Comparison of ENCODE assay signal across 19 cellular contexts in the genomic region with DNA sequence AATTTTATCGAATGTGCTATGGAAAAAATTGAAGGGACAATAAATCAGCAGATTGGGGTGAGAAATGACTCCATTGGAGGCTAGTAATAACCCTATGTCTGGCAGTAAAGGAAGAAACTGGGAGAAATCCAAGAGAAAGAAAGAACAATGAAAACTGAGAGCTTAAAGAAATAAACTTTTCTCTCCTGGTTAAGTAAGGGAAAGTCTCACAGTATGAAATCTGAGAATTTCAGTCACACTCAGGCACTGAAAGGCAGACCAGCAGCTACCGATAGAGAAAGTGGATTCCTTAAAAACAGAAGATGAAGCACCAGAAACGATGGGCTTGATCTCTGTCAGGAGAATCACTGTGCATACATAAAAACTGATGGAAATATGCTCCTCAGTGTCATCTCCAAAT.
A peak's percentile ranks its signal among the peaks of the same experiment; 100 is the strongest.
DNase-seq lines count a peak whose midpoint lies in the region; ATAC-seq and TF ChIP-seq lines count a peak whose summit lies in the region.
"Had no signal": no experiment of that assay in that cellular context is flagged by ENCODE, and none has a peak within 500 bp of the region (broad histone marks: within the 10 kb centered on the region; RNA-seq: fewer than 3 reads in every experiment).

No MANE protein-coding gene starts in this region.

- no peaks in the 10 kb centered on the region for H3K79me2 ChIP-seq in GM23338 (replicated peaks; ENCODE audit: insufficient read depth)

- no peak overlapping the region for H3K4ac ChIP-seq in neuronal stem cell (ENCODE audit: low read length)

- no peaks in the 10 kb centered on the region for H3K79me1 ChIP-seq in neuronal stem cell (ENCODE audit: low read depth, low read length)

- no peak overlapping the region for H3K9ac ChIP-seq in neuronal stem cell (ENCODE audit: low read depth, low read length, poor library complexity)
- H3K9ac ChIP-seq: BLaER1 had no signal

- H3K4me3 Mint-ChIP-seq in GM23338 = no peak overlapping the region
- H3K4me3 Mint-ChIP-seq: B cell; CD4-positive, CD25-positive, alpha-beta regulatory T cell; CD8-positive, alpha-beta T cell had no signal

- H3K18ac ChIP-seq in neuronal stem cell (ENCODE audit: low read length) = no peak overlapping the region

- no peak overlapping the region for H3K4me2 ChIP-seq in GM23338
- no peak overlapping the region for H3K4me2 ChIP-seq in neuronal stem cell (ENCODE audit: insufficient read depth, low read length, poor library complexity, severe bottlenecking)
- H3K4me2 ChIP-seq: BLaER1 had no signal

- no peak overlapping the region for H4K91ac ChIP-seq in neuronal stem cell (ENCODE audit: low read depth, low read length, poor library complexity)

- H3K14ac ChIP-seq in neuronal stem cell (ENCODE audit: low read length) = no peak overlapping the region

- intact Hi-C loops in left ventricle myocardium inferior (cut with micrococcal nuclease) = no loop called here

- no peaks in the 10 kb centered on the region for H3F3A ChIP-seq in GM23338 (replicated peaks; ENCODE audit: low read depth)

- no peak overlapping the region for H2BK5ac ChIP-seq in neuronal stem cell (ENCODE audit: low read length)

- H3K27ac ChIP-seq in GM23338 (ENCODE audit: low read depth) (no peak overlapping the region), neuronal stem cell (replicated peaks; ENCODE audit: low read length) (no peak overlapping the region), left ventricle myocardium inferior (replicated peaks) (no peak overlapping the region)
- H3K27ac ChIP-seq: 22Rv1, BLaER1, C4-2B had no signal

- no peaks in the 10 kb centered on the region; the same call in 1 of the 2 replicates for H3K9me2 ChIP-seq in GM23338 (ENCODE audit: insufficient read depth)

- H3K27me3 ChIP-seq in GM23338 (ENCODE audit: insufficient read depth) (no peaks in the 10 kb centered on the region), neuronal stem cell (ENCODE audit: control insufficient read depth in 3 of 3, insufficient read depth in 3 of 3, low read depth in 1 of 3, low read length in 3 of 3) (no peaks in the 10 kb centered on the region), left ventricle myocardium inferior (ENCODE audit: low read depth) (no peaks in the 10 kb centered on the region)
- H3K27me3 ChIP-seq: BLaER1 had no signal

- H3K23ac ChIP-seq in neuronal stem cell (ENCODE audit: low read depth, low read length, poor library complexity) = no peak overlapping the region

- no peak overlapping the region for H2BK15ac ChIP-seq in neuronal stem cell (ENCODE audit: low read length)

- H3K27me3 Mint-ChIP-seq in GM23338 (ENCODE audit: insufficient read depth, low read depth, poor library complexity) = peaks cover 1% of the 10 kb centered on the region
- H3K27me3 Mint-ChIP-seq: CD4-positive, CD25-positive, alpha-beta regulatory T cell had no signal

- H2AK5ac ChIP-seq in neuronal stem cell (ENCODE audit: low read depth, low read length) = no peak overlapping the region

- H2BK120ac ChIP-seq in neuronal stem cell (ENCODE audit: low read depth, low read length) = no peak overlapping the region

- H3K4me1 Mint-ChIP-seq in GM23338 = no peaks in the 10 kb centered on the region; the same call in 2 of the 3 replicates
- H3K4me1 Mint-ChIP-seq: B cell; CD4-positive, CD25-positive, alpha-beta regulatory T cell had no signal

- H3K36me3 Mint-ChIP-seq in GM23338 (ENCODE audit: low read depth) = no peaks in the 10 kb centered on the region
- H3K36me3 Mint-ChIP-seq: CD4-positive, CD25-positive, alpha-beta regulatory T cell; CD8-positive, alpha-beta T cell had no signal

- H4K8ac ChIP-seq in neuronal stem cell (ENCODE audit: low read depth, low read length) = no peak overlapping the region

- H3K4me3 ChIP-seq in GM23338 (no peak overlapping the region), astrocyte of the spinal cord (ENCODE audit: low read depth, low read length) (no peak overlapping the region), neuronal stem cell (ENCODE audit: low read length in 2 of 2) (no peak overlapping the region), left ventricle myocardium inferior (no peak overlapping the region)
- H3K4me3 ChIP-seq: BLaER1 had no signal

- DNase-seq in GM23338 (ENCODE audit: low spot score) (no peak), astrocyte of the spinal cord (ENCODE audit: low read depth, low spot score) (peak; percentile 52), fibroblast of peridontal ligament (ENCODE audit: extremely low read depth) (peak; percentile 67), neuronal stem cell (ENCODE audit: low spot score) (no peak), left ventricle myocardium inferior (no peak), NCI-H2227 (lab: John Stamatoyannopoulos, UW; ENCODE audit: unreplicated experiment) (no peak)
- DNase-seq in stimulated activated CD4-positive, alpha-beta T cell treated with anti-CD3 and anti-CD28 coated beads, Interleukin-12 subunit alpha, Interleukin-12 subunit beta, amount 100 ng/mL, for 4 hours = no peak
- DNase-seq: Caco-2; CD4-positive, CD25-positive, alpha-beta regulatory T cell; CD8-positive, alpha-beta T cell; DMS153; DND-41; H7; HCEC 1CT had no signal

- H3K4me1 ChIP-seq in GM23338 (ENCODE audit: insufficient read depth) (peaks cover 12% of the 10 kb centered on the region), neuronal stem cell (ENCODE audit: control insufficient read depth in 2 of 2, insufficient read depth in 1 of 2, low read depth in 1 of 2, low read length in 2 of 2) (peaks cover 3 to 4% of the 10 kb centered on the region in 2 donors), left ventricle myocardium inferior (peaks cover 18% of the 10 kb centered on the region)
- H3K4me1 ChIP-seq: Caco-2 had no signal

- H3K9me3 ChIP-seq in neuronal stem cell (replicated peaks in 1 of 2; ENCODE audit: control insufficient read depth in 2 of 2, insufficient read depth in 1 of 2, low read depth in 1 of 2, low read length in 2 of 2) = peaks cover 0 to 8% of the 10 kb centered on the region in 2 donors
- no peaks in the 10 kb centered on the region for H3K9me3 ChIP-seq in left ventricle myocardium inferior (replicated peaks)
- H3K9me3 ChIP-seq: BLaER1, Caco-2 had no signal

- no peaks in the 10 kb centered on the region; the same call in 2 of the 3 replicates for H3K9me3 Mint-ChIP-seq in GM23338
- H3K9me3 Mint-ChIP-seq: CD8-positive, alpha-beta T cell had no signal

- in situ Hi-C loops in astrocyte of the spinal cord (cut with HindIII; ENCODE audit: low sequenced_read_pairs) = no loop called here

- no peaks in the 10 kb centered on the region for H4K20me1 ChIP-seq in GM23338 (replicated peaks; ENCODE audit: insufficient read depth)
- H4K20me1 ChIP-seq: BLaER1 had no signal

- no peak overlapping the region for H2BK12ac ChIP-seq in neuronal stem cell (ENCODE audit: low read length)

- no peak for TF ChIP-seq CTCF in GM23338 (conservative IDR thresholded peaks at IDR 0.05; ENCODE audit: low read depth in 2 of 2)
- no peak for TF ChIP-seq CTCF in astrocyte of the spinal cord (IDR thresholded peaks at IDR 0.05; ENCODE audit: low read depth, low read length)
- no peak for TF ChIP-seq CTCF in left ventricle myocardium inferior (IDR thresholded peaks at IDR 0.05; ENCODE audit: borderline replicate concordance)

- H2AFZ ChIP-seq in GM23338 (peak overlapping the region; percentile 7; the same call in 1 of the 2 replicates), neuronal stem cell (ENCODE audit: low read length) (peak overlapping the region; percentile 33)

- no CpG with 5 or more reads among the region's 3 CpGs for WGBS in neuronal stem cell (ENCODE audit: extremely low coverage in 2 of 2, insufficient read length in 2 of 2, insufficient replicate concordance in 1 of 2), 2 donors

- H3K36me3 ChIP-seq in GM23338 (ENCODE audit: insufficient read depth) (no peaks in the 10 kb centered on the region), neuronal stem cell (replicated peaks in 1 of 2; ENCODE audit: control insufficient read depth in 2 of 2, insufficient read depth in 2 of 2, low read length in 2 of 2) (no peaks in the 10 kb centered on the region), left ventricle myocardium inferior (no peaks in the 10 kb centered on the region)
- H3K36me3 ChIP-seq: BLaER1 had no signal

- no peak for ATAC-seq in GM23338
- no peak for ATAC-seq in HG03039 (IDR thresholded peaks at IDR 0.05; ENCODE audit: unreplicated experiment)
- ATAC-seq: CD8-positive, alpha-beta T cell had no signal

- no peak overlapping the region for H3K27ac Mint-ChIP-seq in GM23338
- H3K27ac Mint-ChIP-seq: B cell; CD4-positive, CD25-positive, alpha-beta regulatory T cell; CD8-positive, alpha-beta T cell had no signal

TF ChIP-seq in GM23338, 12 proteins besides CTCF, POLR2A, EP300 and RAD21 (continues in another document):
- TF ChIP-seq ZNF331 (CRISPR knock-in tag; IDR thresholded peaks at IDR 0.05; ENCODE audit: low read depth) (no peak), ZNF114 (CRISPR knock-in tag; IDR thresholded peaks at IDR 0.05) (no peak), EZH2phosphoT487 (IDR thresholded peaks at IDR 0.05; ENCODE audit: unreplicated experiment) (no peak), NANOG (IDR thresholded peaks at IDR 0.05; ENCODE audit: borderline replicate concordance) (no peak), POLR2AphosphoS5 (IDR thresholded peaks at IDR 0.05; ENCODE audit: low read depth) (no peak), CREB1 (CRISPR knock-in tag; IDR thresholded peaks at IDR 0.05; ENCODE audit: low read depth) (no peak)
- TF ChIP-seq, protein P1, sequence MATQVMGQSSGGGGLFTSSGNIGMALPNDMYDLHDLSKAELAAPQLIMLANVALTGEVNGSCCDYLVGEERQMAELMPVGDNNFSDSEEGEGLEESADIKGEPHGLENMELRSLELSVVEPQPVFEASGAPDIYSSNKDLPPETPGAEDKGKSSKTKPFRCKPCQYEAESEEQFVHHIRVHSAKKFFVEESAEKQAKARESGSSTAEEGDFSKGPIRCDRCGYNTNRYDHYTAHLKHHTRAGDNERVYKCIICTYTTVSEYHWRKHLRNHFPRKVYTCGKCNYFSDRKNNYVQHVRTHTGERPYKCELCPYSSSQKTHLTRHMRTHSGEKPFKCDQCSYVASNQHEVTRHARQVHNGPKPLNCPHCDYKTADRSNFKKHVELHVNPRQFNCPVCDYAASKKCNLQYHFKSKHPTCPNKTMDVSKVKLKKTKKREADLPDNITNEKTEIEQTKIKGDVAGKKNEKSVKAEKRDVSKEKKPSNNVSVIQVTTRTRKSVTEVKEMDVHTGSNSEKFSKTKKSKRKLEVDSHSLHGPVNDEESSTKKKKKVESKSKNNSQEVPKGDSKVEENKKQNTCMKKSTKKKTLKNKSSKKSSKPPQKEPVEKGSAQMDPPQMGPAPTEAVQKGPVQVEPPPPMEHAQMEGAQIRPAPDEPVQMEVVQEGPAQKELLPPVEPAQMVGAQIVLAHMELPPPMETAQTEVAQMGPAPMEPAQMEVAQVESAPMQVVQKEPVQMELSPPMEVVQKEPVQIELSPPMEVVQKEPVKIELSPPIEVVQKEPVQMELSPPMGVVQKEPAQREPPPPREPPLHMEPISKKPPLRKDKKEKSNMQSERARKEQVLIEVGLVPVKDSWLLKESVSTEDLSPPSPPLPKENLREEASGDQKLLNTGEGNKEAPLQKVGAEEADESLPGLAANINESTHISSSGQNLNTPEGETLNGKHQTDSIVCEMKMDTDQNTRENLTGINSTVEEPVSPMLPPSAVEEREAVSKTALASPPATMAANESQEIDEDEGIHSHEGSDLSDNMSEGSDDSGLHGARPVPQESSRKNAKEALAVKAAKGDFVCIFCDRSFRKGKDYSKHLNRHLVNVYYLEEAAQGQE (IDR thresholded peaks at IDR 0.05; ENCODE audit: unreplicated experiment) = no peak

Comparison
In these comparisons a context has a peak if more than half of its experiments do, and no peak if none do; other contexts are left out.
1. DNase-seq: peak in astrocyte of the spinal cord (single experiment) and fibroblast of peridontal ligament (single experiment); none in GM23338 (single experiment), neuronal stem cell (single experiment), left ventricle myocardium inferior (single experiment), stimulated activated CD4-positive, alpha-beta T cell treated with anti-CD3 and anti-CD28 coated beads, Interleukin-12 subunit alpha, Interleukin-12 subunit beta, amount 100 ng/mL, for 4 hours (single experiment) and NCI-H2227 (single experiment).